1 cellular context compared by ENCODE assay signal in the genomic region with DNA sequence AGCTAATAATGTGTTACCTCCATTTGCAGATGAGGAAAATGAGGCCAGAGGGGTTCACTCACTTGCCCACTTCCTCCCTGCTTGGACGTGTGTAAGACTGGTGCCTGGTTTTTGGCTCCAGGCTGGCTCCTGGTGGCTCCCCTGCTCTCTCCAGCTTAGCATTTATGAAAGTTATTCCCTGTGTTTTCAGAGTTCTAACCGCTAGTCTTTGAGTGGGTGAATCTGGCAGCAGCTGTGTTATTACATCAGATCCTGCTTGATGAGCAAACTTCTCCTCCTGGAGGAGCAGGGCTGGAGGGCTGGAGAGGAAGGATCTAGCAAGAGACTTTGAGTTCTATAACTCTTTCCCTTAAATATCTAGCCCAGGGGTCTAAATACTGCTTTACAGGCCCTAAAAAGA.
TF ChIP-seq lines count a peak whose summit lies in the region.

No MANE protein-coding gene starts in this region.

TF ChIP-seq in HEK293, 187 proteins besides CTCF, POLR2A, EP300 and RAD21 (continued from another document):
- TF ChIP-seq ZNF704 (tag by site-specific recombination; IDR thresholded peaks at IDR 0.05): no peak
- TF ChIP-seq ZBTB21 (tag by site-specific recombination; IDR thresholded peaks at IDR 0.05): peak; percentile 65; the same call in 1 of the 2 replicates
- TF ChIP-seq ZNF660 (tag by site-specific recombination; IDR thresholded peaks at IDR 0.05): peak; percentile 69
- no peak for TF ChIP-seq ZSCAN23 (tag by site-specific recombination; IDR thresholded peaks at IDR 0.05)
- 0 out of 2 replicates have a peak, but pooled peaks have one; percentile 30 for TF ChIP-seq PRDM1 (tag by site-specific recombination; IDR thresholded peaks at IDR 0.05)
- no peak for TF ChIP-seq ZNF473 (tag by site-specific recombination; IDR thresholded peaks at IDR 0.05)
- TF ChIP-seq PBX3 (CRISPR knock-in tag; IDR thresholded peaks at IDR 0.05): no peak
- TF ChIP-seq ZSCAN16 (tag by site-specific recombination; IDR thresholded peaks at IDR 0.05): no peak
- TF ChIP-seq ZFHX2 (tag by site-specific recombination; conservative IDR thresholded peaks at IDR 0.05): peak; percentile 41; the same call in 1 of the 2 replicates
- TF ChIP-seq ZNF140 (tag by site-specific recombination; IDR thresholded peaks at IDR 0.05): no peak
- TF ChIP-seq ZBTB6 (tag by site-specific recombination; IDR thresholded peaks at IDR 0.05): peak; percentile 49; the same call in 1 of the 2 replicates
- no peak for TF ChIP-seq ZNF416 (tag by site-specific recombination; IDR thresholded peaks at IDR 0.05)
- no peak for TF ChIP-seq MEIS1 (CRISPR knock-in tag; IDR thresholded peaks at IDR 0.05; ENCODE audit: borderline replicate concordance)
- TF ChIP-seq PRDM6 (tag by site-specific recombination; IDR thresholded peaks at IDR 0.05): no peak
- TF ChIP-seq OVOL3 (tag by site-specific recombination; IDR thresholded peaks at IDR 0.05): no peak
- no peak for TF ChIP-seq ZIC2 (tag by site-specific recombination; IDR thresholded peaks at IDR 0.05)
